ENCODE assay signal across 9 cellular contexts in genomic region chr11:66003291-66003690, GRCh38. TPM values are rescaled to one million over a fixed set of nuclear protein-coding genes. Genes with fewer than 3 reads are reported as not detected.
DNase-seq lines count a peak whose midpoint lies in the region; ATAC-seq, FAIRE-seq and TF ChIP-seq lines count a peak whose summit lies in the region.
"Had no signal": no experiment of that assay in that cellular context is flagged by ENCODE, and none has a peak within 500 bp of the region (broad histone marks: within the 10 kb centered on the region; RNA-seq: fewer than 3 reads in every experiment).

No MANE protein-coding gene starts in this region.

- H3K79me2 ChIP-seq in PC-9 (ENCODE audit: low read depth): peaks cover 51% of the 10 kb centered on the region
- peaks cover 38% of the 10 kb centered on the region for H3K79me2 ChIP-seq in endothelial cell of umbilical vein (ENCODE audit: control insufficient read depth, insufficient read depth, low read length)

- TF ChIP-seq CTCF in Calu3 (IDR thresholded peaks at IDR 0.05; ENCODE audit: unreplicated experiment) (no peak), PC-9 (conservative IDR thresholded peaks at IDR 0.05) (no peak), endothelial cell of umbilical vein (IDR thresholded peaks at IDR 0.05; ENCODE audit: extremely low read depth in 1 of 2, insufficient read depth in 1 of 2, low read depth in 1 of 2, low read length in 2 of 2) (no peak), pancreas (IDR thresholded peaks at IDR 0.05) (no peak)

- dilution Hi-C loops in endothelial cell of umbilical vein (cut with MboI; ENCODE audit: extremely low pct_ligation_motif_present, low sequenced_read_pairs): no loop called here

- no peak overlapping the region; the same call in 1 of the 2 replicates for H3K27ac ChIP-seq in PC-9
- no peak overlapping the region for H3K27ac ChIP-seq in endothelial cell of umbilical vein (ENCODE audit: insufficient read depth, low read depth, low read length)
- H3K27ac ChIP-seq in pancreas: peak overlapping the region in 3 of 4 donors; percentile 75 to 98 (median 94)

- no peaks in the 10 kb centered on the region for H3K9me3 ChIP-seq in PC-9 (ENCODE audit: insufficient read depth, low read depth)
- H3K9me3 ChIP-seq in endothelial cell of umbilical vein (replicated peaks; ENCODE audit: control insufficient read depth, insufficient read depth, low read length): no peaks in the 10 kb centered on the region
- H3K9me3 ChIP-seq in pancreas: no peaks in the 10 kb centered on the region

- peaks cover 60% of the 10 kb centered on the region for H3F3A ChIP-seq in PC-9 (ENCODE audit: insufficient read depth, low read depth)

- H3K27ac Mint-ChIP-seq in Calu3 (ENCODE audit: unreplicated experiment): peak overlapping the region; percentile 90

- BruUV-seq in Calu3 (replicated peaks; lab: Mats Ljungman, UMichigan): no TSS peak
- no TSS peak for BruUV-seq in PC-9 (replicated peaks; lab: Mats Ljungman, UMichigan)
- no TSS peak for BruUV-seq in endothelial cell of umbilical vein (replicated peaks; lab: Mats Ljungman, UMichigan)

- POLR2A ChIA-PET in PC-9 (lab: Charles Lee; ENCODE audit: unreplicated experiment): interaction anchor here (0.6 to 1.4 kb wide), 4 partner anchors 8 to 265 kb away, joined by 3 to 12 read pairs (median 6); no protein-coding TSS in a partner anchor
- POLR2A ChIA-PET in endothelial cell of umbilical vein (lab: Charles Lee): interaction anchor here (0.7 to 1.5 kb wide), 2 partner anchors 19 to 340 kb away, joined by 4 to 5 read pairs; partner anchors contain the start of gene RELA

- H4K20me1 ChIP-seq in PC-9 (ENCODE audit: insufficient read depth) (peaks cover 7% of the 10 kb centered on the region; the same call in 1 of the 2 replicates), endothelial cell of umbilical vein (replicated peaks; ENCODE audit: control insufficient read depth, extremely low read depth, insufficient read depth, low read length) (no peaks in the 10 kb centered on the region)

- H3K4me2 ChIP-seq in PC-9: peak overlapping the region; percentile 99
- H3K4me2 ChIP-seq in endothelial cell of umbilical vein (ENCODE audit: insufficient read depth, low read length): peak overlapping the region; percentile 82

- peaks cover 14% of the 10 kb centered on the region for H3K4me1 Mint-ChIP-seq in Calu3 (ENCODE audit: low read depth, unreplicated experiment)

- peak overlapping the region; percentile 90 for H3K4me3 ChIP-seq in PC-9
- peak overlapping the region; percentile 68 to 88 (median 82) for H3K4me3 ChIP-seq in endothelial cell of umbilical vein (replicated peaks in 1 of 3; ENCODE audit: insufficient read depth in 1 of 3, low read depth in 1 of 3, low read length in 3 of 3)
- peak overlapping the region in 3 of 4 donors; percentile 77 to 80 (median 77) for H3K4me3 ChIP-seq in pancreas

- H3K36me3 Mint-ChIP-seq in Calu3 (ENCODE audit: insufficient read depth, unreplicated experiment): peaks cover 63% of the 10 kb centered on the region

- WGBS in pancreas, 2 donors: 42 to 43% methylated on average over 4 to 6 of the region's 6 CpGs

- intact Hi-C loops in Calu3 (cut with micrococcal nuclease; ENCODE audit: unreplicated experiment) (no loop called here), PC-9 (cut with micrococcal nuclease; ENCODE audit: unreplicated experiment) (loop anchor here (2.0 kb wide), 1 partner anchor 50 kb away; the partner anchor contains the start of gene SF3B2), endothelial cell of umbilical vein (cut with micrococcal nuclease) (loop anchor here (2.0 kb wide), 1 partner anchor 42 kb away; no protein-coding TSS in a partner anchor), pancreas (cut with DNase I) (no loop called here)

- no peaks in the 10 kb centered on the region for H3K27me3 ChIP-seq in PC-9 (ENCODE audit: insufficient read depth, low read depth)
- no peaks in the 10 kb centered on the region for H3K27me3 ChIP-seq in endothelial cell of umbilical vein (ENCODE audit: control insufficient read depth in 2 of 2, insufficient read depth in 2 of 2, low read length in 2 of 2)
- H3K27me3 ChIP-seq in pancreas: no peaks in the 10 kb centered on the region

- FAIRE-seq in endothelial cell of umbilical vein (lab: Jason Lieb, UNC) (no peak), pancreas (lab: Jason Lieb, UNC) (no peak)

- H2AFZ ChIP-seq in PC-9 (no peak overlapping the region), endothelial cell of umbilical vein (ENCODE audit: low read depth, low read length) (no peak overlapping the region)

- peaks cover 17% of the 10 kb centered on the region for H3K4me1 ChIP-seq in PC-9 (replicated peaks; ENCODE audit: insufficient read depth)
- H3K4me1 ChIP-seq in endothelial cell of umbilical vein (ENCODE audit: control insufficient read depth, extremely low read depth, insufficient read depth, low read length): peaks cover 9% of the 10 kb centered on the region
- H3K4me1 ChIP-seq in pancreas: peaks cover 0 to 15% (median 5%) of the 10 kb centered on the region in 3 donors

- DNase-seq in Calu3: no peak
- DNase-seq in PC-9: no peak
- DNase-seq in endothelial cell of umbilical vein (ENCODE audit: low read depth, low spot score): no peak
- peak in 2 of 6 donors; percentile 20 to 47 for DNase-seq in pancreas
- DNase-seq in activated CD4-positive, CD25-positive, alpha-beta regulatory T cell treated with anti-CD3 and anti-CD28 coated beads, Interleukin-2, amount 50 U/mL, for 72 hours: no peak
- no peak for DNase-seq in anterior cingulate cortex (lab: John Stamatoyannopoulos, UW)

- CTCF ChIA-PET in Calu3 (lab: Charles Lee) (interaction anchor here (0.6 to 1.5 kb wide), 4 partner anchors 18 to 115 kb away, joined by 4 to 12 read pairs (median 4); partner anchors contain the start of genes CCDC85B and FIBP), PC-9 (lab: Charles Lee) (interaction anchor here (0.8 kb wide), 1 partner anchor 19 kb away, joined by 4 read pairs; no protein-coding TSS in a partner anchor), endothelial cell of umbilical vein (lab: Charles Lee) (interaction anchor here (1.1 to 1.9 kb wide), 4 partner anchors 17 to 119 kb away, joined by 3 to 14 read pairs (median 7); no protein-coding TSS in a partner anchor)

- TF ChIP-seq POLR2A in endothelial cell of umbilical vein (IDR thresholded peaks at IDR 0.05; ENCODE audit: low read depth, low read length): no peak

- H3K27me3 Mint-ChIP-seq in Calu3 (ENCODE audit: unreplicated experiment): no peaks in the 10 kb centered on the region

- H3K9ac ChIP-seq in endothelial cell of umbilical vein (replicated peaks; ENCODE audit: extremely low read depth, insufficient read depth, low read length): peak overlapping the region; percentile 74

- ATAC-seq in pancreas (no peak), GM19324 (IDR thresholded peaks at IDR 0.05; ENCODE audit: low FRiP score, unreplicated experiment) (no peak), HG03135 (IDR thresholded peaks at IDR 0.05; ENCODE audit: unreplicated experiment) (no peak)

- H3K4me3 Mint-ChIP-seq in Calu3 (ENCODE audit: low read depth, unreplicated experiment): peak overlapping the region; percentile 92

- no peaks in the 10 kb centered on the region for H3K9me2 ChIP-seq in PC-9 (ENCODE audit: insufficient read depth)

- no peaks in the 10 kb centered on the region for H3K9me3 Mint-ChIP-seq in Calu3 (ENCODE audit: low read depth, unreplicated experiment)

- H3K9me1 ChIP-seq in endothelial cell of umbilical vein (replicated peaks; ENCODE audit: control insufficient read depth, extremely low read depth, insufficient read depth, low read length): no peaks in the 10 kb centered on the region

- peaks cover 32% of the 10 kb centered on the region for H3K36me3 ChIP-seq in PC-9 (ENCODE audit: low read depth)
- peaks cover 8 to 19% of the 10 kb centered on the region in 2 experiments for H3K36me3 ChIP-seq in endothelial cell of umbilical vein (ENCODE audit: control insufficient read depth in 2 of 2, extremely low read depth in 1 of 2, insufficient read depth in 2 of 2, low read length in 2 of 2)
- H3K36me3 ChIP-seq in pancreas: peaks cover 0 to 26% (median 12%) of the 10 kb centered on the region in 3 donors

RNA-seq across cellular contexts. Expression of gene BANF1, which starts 1.0 kb away (rescaled TPM):
- total RNA-seq in Calu3 (2022) (248 and 266 TPM in 2 replicates), PC-9 (2021) (386 and 513 TPM in 2 replicates), endothelial cell of umbilical vein (246 and 269 TPM in 2 replicates), pancreas (10 to 100 TPM; 47.5 to 99.0 (median 77.4) TPM)
- polyA plus RNA-seq in endothelial cell of umbilical vein (367 and 376 TPM in 2 replicates), pancreas (100 to 1,000 TPM; 107 to 146 TPM)
- polyA plus RNA-seq in endothelial cell of umbilical vein (2011; cell fraction: cytosol; rRNA removed): 265 and 357 TPM in 2 replicates
- polyA plus RNA-seq in endothelial cell of umbilical vein (2011; cell fraction: nucleus; rRNA removed): 128 and 134 TPM in 2 replicates
- 213 and 282 TPM in 2 replicates for polyA plus RNA-seq in endothelial cell of umbilical vein (2012)
- 112 and 123 TPM in 2 replicates for polyA minus RNA-seq in endothelial cell of umbilical vein
- polyA minus RNA-seq in endothelial cell of umbilical vein (2011; cell fraction: cytosol; rRNA and poly(A)+ RNA removed): 76.7 TPM
- 25.3 and 32.3 TPM in 2 replicates for polyA minus RNA-seq in endothelial cell of umbilical vein (2011; cell fraction: nucleus; rRNA and poly(A)+ RNA removed)

RNA-seq across cellular contexts. Expression of gene EIF1AD, which starts 1.3 kb away (rescaled TPM):
- total RNA-seq in Calu3 (2022) (55.1 and 61.1 TPM in 2 replicates), PC-9 (2021) (42.9 and 55.2 TPM in 2 replicates), endothelial cell of umbilical vein (39.7 and 42.4 TPM in 2 replicates), pancreas (10 to 100 TPM in 5 of 6 donors, 1 to 10 TPM in 1; 9.5 to 16.0 (median 12.2) TPM)
- polyA plus RNA-seq in endothelial cell of umbilical vein (35.7 and 39.3 TPM in 2 replicates), pancreas (10 to 100 TPM; 11.6 to 14.0 TPM)
- polyA plus RNA-seq in endothelial cell of umbilical vein (2011; cell fraction: cytosol; rRNA removed): 35.2 and 35.3 TPM in 2 replicates
- 30.8 and 32.6 TPM in 2 replicates for polyA plus RNA-seq in endothelial cell of umbilical vein (2011; cell fraction: nucleus; rRNA removed)
- 24.0 and 26.1 TPM in 2 replicates for polyA plus RNA-seq in endothelial cell of umbilical vein (2012)
- 58.8 and 70.1 TPM in 2 replicates for polyA minus RNA-seq in endothelial cell of umbilical vein
- polyA minus RNA-seq in endothelial cell of umbilical vein (2011; cell fraction: cytosol; rRNA and poly(A)+ RNA removed): 27.9 TPM
- 11.9 and 14.0 TPM in 2 replicates for polyA minus RNA-seq in endothelial cell of umbilical vein (2011; cell fraction: nucleus; rRNA and poly(A)+ RNA removed)

RNA-seq across cellular contexts. Expression of gene CST6, which starts 8.5 kb away (rescaled TPM):
- total RNA-seq in Calu3 (2022) (21.5 and 27.2 TPM in 2 replicates), PC-9 (2021) (52.0 and 58.5 TPM in 2 replicates), endothelial cell of umbilical vein (0.46 and 0.92 TPM in 2 replicates), pancreas (under 1 TPM in 3 of 6 donors, not detected in 3; 0.22 to 0.94 (median 0.64) TPM)
- polyA plus RNA-seq in endothelial cell of umbilical vein (2.2 and 2.5 TPM in 2 replicates), pancreas (under 1 TPM in 1 of 2 donors, not detected in 1; 0.80 TPM)
- 0.74 and 1.1 TPM in 2 replicates for polyA plus RNA-seq in endothelial cell of umbilical vein (2011; cell fraction: cytosol; rRNA removed)
- polyA plus RNA-seq in endothelial cell of umbilical vein (2011; cell fraction: nucleus; rRNA removed): 0.36 TPM in 1 of 2 replicates, not detected in the other
- polyA plus RNA-seq in endothelial cell of umbilical vein (2012): not detected in 2 replicates
- 0.93 TPM in 1 of 2 replicates, not detected in the other for polyA minus RNA-seq in endothelial cell of umbilical vein
- not detected for polyA minus RNA-seq in endothelial cell of umbilical vein (2011; cell fraction: cytosol; rRNA and poly(A)+ RNA removed)
- not detected in 2 replicates for polyA minus RNA-seq in endothelial cell of umbilical vein (2011; cell fraction: nucleus; rRNA and poly(A)+ RNA removed)

RNA-seq across cellular contexts. Expression of gene CATSPER1, which starts 23.0 kb away (rescaled TPM):
- total RNA-seq in Calu3 (2022) (1.0 and 2.6 TPM in 2 replicates), PC-9 (2021) (2.3 and 4.2 TPM in 2 replicates), endothelial cell of umbilical vein (1.0 and 1.3 TPM in 2 replicates), pancreas (under 1 TPM in 2 of 6 donors, not detected in 4; 0.06 to 0.41 TPM)
- polyA plus RNA-seq in endothelial cell of umbilical vein (0.68 and 0.89 TPM in 2 replicates), pancreas (under 1 TPM; 0.27 to 0.38 TPM)
- polyA plus RNA-seq in endothelial cell of umbilical vein (2011; cell fraction: cytosol; rRNA removed): 1.1 and 1.7 TPM in 2 replicates
- 0.41 and 0.58 TPM in 2 replicates for polyA plus RNA-seq in endothelial cell of umbilical vein (2011; cell fraction: nucleus; rRNA removed)
- 0.58 and 0.78 TPM in 2 replicates for polyA plus RNA-seq in endothelial cell of umbilical vein (2012)
- 0.42 TPM in 1 of 2 replicates, not detected in the other for polyA minus RNA-seq in endothelial cell of umbilical vein
- 0.61 TPM for polyA minus RNA-seq in endothelial cell of umbilical vein (2011; cell fraction: cytosol; rRNA and poly(A)+ RNA removed)
- 0.48 TPM in 1 of 2 replicates, not detected in the other for polyA minus RNA-seq in endothelial cell of umbilical vein (2011; cell fraction: nucleus; rRNA and poly(A)+ RNA removed)
- total RNA-seq: lung microvascular endothelial cell had no signal

RNA-seq across cellular contexts. Expression of gene SART1, which starts 41.8 kb away (rescaled TPM):
- total RNA-seq in Calu3 (2022) (47.2 and 48.3 TPM in 2 replicates), PC-9 (2021) (74.6 and 78.8 TPM in 2 replicates), endothelial cell of umbilical vein (58.9 and 62.7 TPM in 2 replicates), pancreas (10 to 100 TPM; 19.2 to 28.2 (median 22.0) TPM)
- polyA plus RNA-seq in endothelial cell of umbilical vein (17.3 and 21.8 TPM in 2 replicates), pancreas (10 to 100 TPM; 73.9 to 98.5 TPM)
- 27.7 and 37.3 TPM in 2 replicates for polyA plus RNA-seq in endothelial cell of umbilical vein (2011; cell fraction: cytosol; rRNA removed)
- 42.7 and 51.2 TPM in 2 replicates for polyA plus RNA-seq in endothelial cell of umbilical vein (2011; cell fraction: nucleus; rRNA removed)
- polyA plus RNA-seq in endothelial cell of umbilical vein (2012): 40.1 and 62.1 TPM in 2 replicates
- 15.3 and 18.8 TPM in 2 replicates for polyA minus RNA-seq in endothelial cell of umbilical vein
- 16.8 TPM for polyA minus RNA-seq in endothelial cell of umbilical vein (2011; cell fraction: cytosol; rRNA and poly(A)+ RNA removed)
- polyA minus RNA-seq in endothelial cell of umbilical vein (2011; cell fraction: nucleus; rRNA and poly(A)+ RNA removed): 9.5 and 17.6 TPM in 2 replicates

Comparison
In these comparisons a context has a peak if more than half of its experiments do, and no peak if none do; other contexts are left out.
1. H3K27ac ChIP-seq: peak in pancreas (3 of 4); none in PC-9 (single experiment) and endothelial cell of umbilical vein (single experiment).
2. RNA of gene CST6, which starts 8.5 kb away (total RNA-seq): 52.0 to 58.5 TPM in PC-9 and 21.5 to 27.2 TPM in Calu3; 0.46 to 0.92 TPM in endothelial cell of umbilical vein and 0.22 to 0.94 TPM in pancreas; every median in the first group is over 10 times any median in the second.
3. intact Hi-C loops: an anchor here in PC-9 (2.0 kb wide) and endothelial cell of umbilical vein (2.0 kb wide); none called in Calu3 and pancreas.
4. Peak in every context shown above with its lines, with median percentiles within 50 percentile points of each other: H3K4me3 ChIP-seq.